15 cellular contexts compared by ENCODE assay signal in genomic region chrX:141220342-141221008, GRCh38. TPM values are rescaled to one million over a fixed set of nuclear protein-coding genes. Genes with fewer than 3 reads are reported as not detected.
DNase-seq lines count a peak whose midpoint lies in the region; ATAC-seq, FAIRE-seq and TF ChIP-seq lines count a peak whose summit lies in the region.
"Had no signal": no experiment of that assay in that cellular context is flagged by ENCODE, and none has a peak within 500 bp of the region (broad histone marks: within the 10 kb centered on the region; RNA-seq: fewer than 3 reads in every experiment).

No MANE protein-coding gene starts in this region.

- H3K27ac Mint-ChIP-seq in astrocyte (ENCODE audit: unreplicated experiment): peak overlapping the region; percentile 66

- H3K79me2 ChIP-seq in astrocyte (ENCODE audit: insufficient read depth, low read length): no peaks in the 10 kb centered on the region

- H3K4me3 Mint-ChIP-seq in astrocyte (ENCODE audit: unreplicated experiment): no peak overlapping the region

- no peaks in the 10 kb centered on the region for H4K20me1 ChIP-seq in astrocyte (ENCODE audit: insufficient read depth, low read length)

- H3K4me2 ChIP-seq in A549 (peak overlapping the region; percentile 85), astrocyte (ENCODE audit: low read length) (peak overlapping the region; percentile 22)

- TF ChIP-seq CTCF in A549 (IDR thresholded peaks at IDR 0.05): no peak
- TF ChIP-seq CTCF in astrocyte (IDR thresholded peaks at IDR 0.05; ENCODE audit: insufficient read depth, low read depth, low read length): no peak

- no peak overlapping the region for H3K9ac ChIP-seq in astrocyte (ENCODE audit: low read length)

- 5% methylated on average over 3 of the region's 3 CpGs for WGBS in A549 (ENCODE audit: missing lambda C conversion rate)

- H3K9me3 ChIP-seq in A549 (no peaks in the 10 kb centered on the region), astrocyte (ENCODE audit: insufficient read depth, low read depth, low read length) (no peaks in the 10 kb centered on the region)
- H3K9me3 ChIP-seq: right atrium auricular region had no signal

- H3K27ac ChIP-seq in A549 (peak overlapping the region; percentile 73 to 81), astrocyte (ENCODE audit: low read depth, low read length) (peak overlapping the region; percentile 47)
- H3K27ac ChIP-seq: right atrium auricular region, SK-N-MC had no signal

- H3K4me1 ChIP-seq in A549 (peaks cover 26% of the 10 kb centered on the region), astrocyte (ENCODE audit: insufficient read depth, low read length) (peaks cover 11% of the 10 kb centered on the region)
- H3K4me1 ChIP-seq: right atrium auricular region had no signal

- ATAC-seq in A549: peak; percentile 84 to 88
- ATAC-seq in HG03521 (IDR thresholded peaks at IDR 0.05; ENCODE audit: unreplicated experiment): no peak
- no peak for ATAC-seq in GM18867 (IDR thresholded peaks at IDR 0.05; ENCODE audit: unreplicated experiment)

- H2AFZ ChIP-seq in astrocyte (ENCODE audit: low read depth, low read length): no peak overlapping the region

- no peaks in the 10 kb centered on the region for H3K36me3 ChIP-seq in astrocyte (ENCODE audit: insufficient read depth, low read length)
- H3K36me3 ChIP-seq: right atrium auricular region had no signal

- no peaks in the 10 kb centered on the region for H3K27me3 Mint-ChIP-seq in astrocyte (ENCODE audit: low read depth, unreplicated experiment)

- FAIRE-seq in A549 (lab: Jason Lieb, UNC): peak; percentile 49
- FAIRE-seq in astrocyte (lab: Jason Lieb, UNC): peak; percentile 100
- FAIRE-seq: endometrium had no signal

- TF ChIP-seq EP300 in A549 (IDR thresholded peaks at IDR 0.05): no peak

- no peaks in the 10 kb centered on the region for H3K27me3 ChIP-seq in astrocyte (ENCODE audit: insufficient read depth, low read length)
- H3K27me3 ChIP-seq: right atrium auricular region had no signal

- POLR2A ChIA-PET in A549 (lab: Yijun Ruan, JAX): interaction anchor here (1.0 kb wide), 1 partner anchor 43 kb away, joined by 4 read pairs; the partner anchor contains the start of gene LDOC1

- H3K4me3 ChIP-seq in A549 (no peak overlapping the region), astrocyte (ENCODE audit: insufficient read depth, low read depth, low read length) (no peak overlapping the region)
- H3K4me3 ChIP-seq: right atrium auricular region, SK-N-MC had no signal

- CTCF ChIA-PET in A549 (lab: Yijun Ruan, JAX): interaction anchor here (0.6 kb wide), 1 partner anchor 302 kb away, joined by 3 read pairs; no protein-coding TSS in a partner anchor

- TF ChIP-seq RAD21 in A549 (conservative IDR thresholded peaks at IDR 0.05 in 1 of 2, IDR thresholded peaks at IDR 0.05 in 1 of 2): no peak

- peak; percentile 36 to 50 for DNase-seq in A549 (ENCODE audit: low read depth in 1 of 2, low spot score in 1 of 2)
- peak; percentile 11 for DNase-seq in HT-29 (ENCODE audit: low spot score)
- peak; percentile 79 for DNase-seq in astrocyte (ENCODE audit: low read depth)
- peak; percentile 26 for DNase-seq in hepatic stellate cell (ENCODE audit: low spot score)
- DNase-seq in activated T-cell treated with anti-CD3 and anti-CD28 coated beads, Interleukin-2, amount 50 U/mL, for 48 hours: no peak
- DNase-seq in occipital lobe (lab: John Stamatoyannopoulos, UW): no peak
- DNase-seq: activated CD4-positive, alpha-beta T cell treated with anti-CD3 and anti-CD28 coated beads, Interleukin-2, amount 50 U/mL, for 4 hours; activated naive CD4-positive, alpha-beta T cell; AML-193 had no signal

- H3K4me1 Mint-ChIP-seq in astrocyte (ENCODE audit: low read depth, unreplicated experiment): peaks cover 21% of the 10 kb centered on the region

- no peak for TF ChIP-seq POLR2A in A549 (IDR thresholded peaks at IDR 0.05; ENCODE audit: low read length)

- no peaks in the 10 kb centered on the region for H3K36me3 Mint-ChIP-seq in astrocyte (ENCODE audit: low read depth, unreplicated experiment)

- peaks cover 3% of the 10 kb centered on the region for H3K9me3 Mint-ChIP-seq in astrocyte (ENCODE audit: unreplicated experiment)

TF ChIP-seq in A549, 52 proteins besides CTCF, POLR2A, EP300 and RAD21:
- TF ChIP-seq FOSL2 (IDR thresholded peaks at IDR 0.05) (peak; percentile 81), FOSL2 (CRISPR knock-in tag; IDR thresholded peaks at IDR 0.05) (peak; percentile 84), EHF (CRISPR knock-in tag; IDR thresholded peaks at IDR 0.05) (no peak), HEYL (CRISPR knock-in tag; IDR thresholded peaks at IDR 0.05) (no peak), GATA3 (IDR thresholded peaks at IDR 0.05; ENCODE audit: borderline replicate concordance) (peak; percentile 29; the same call in 1 of the 2 replicates), JUNB (IDR thresholded peaks at IDR 0.05) (peak; percentile 73)

RNA-seq across cellular contexts. Expression of gene SPANXC, which starts 21.8 kb away (rescaled TPM):
- polyA plus RNA-seq in A549 (2011; rRNA removed) (0.39 and 0.40 TPM in 2 replicates), A549 (2017; fragmentation: RNase III; extraction: RNeasy Plus Mini Kit Qiagen cat#74134 plus additional on column Dnase treatment) (0.39 to 0.55 TPM in 2 of 3 replicates, not detected in the other)
- 0.66 and 1.5 TPM in 2 replicates for polyA plus RNA-seq in A549 (2012; cell fraction: cytosol; rRNA removed)
- not detected in 2 replicates for polyA plus RNA-seq in A549 (2012; cell fraction: nucleus; rRNA removed)
- polyA minus RNA-seq in A549 (2011; rRNA and poly(A)+ RNA removed): not detected in 2 replicates
- not detected in 2 replicates for total RNA-seq in HT-29 (2014; rRNA removed; shearing (Covaris generic))
- total RNA-seq in astrocyte (not detected in 2 replicates), occipital lobe (not detected)
- total RNA-seq: liver, right atrium auricular region had no signal
- polyA plus RNA-seq: liver had no signal

RNA-seq across cellular contexts. Expression of gene LDOC1, which starts 43.5 kb away (rescaled TPM):
- polyA plus RNA-seq in A549 (2011; rRNA removed): 13.9 and 20.7 TPM in 2 replicates
- 39.7 and 42.5 TPM in 2 replicates for polyA plus RNA-seq in A549 (2012; cell fraction: cytosol; rRNA removed)
- 47.4 and 52.1 TPM in 2 replicates for polyA plus RNA-seq in A549 (2012; cell fraction: nucleus; rRNA removed)
- polyA plus RNA-seq in A549 (2017; fragmentation: RNase III; extraction: RNeasy Plus Mini Kit Qiagen cat#74134 plus additional on column Dnase treatment): 59.9 to 76.3 TPM (median 65.0 TPM) in 3 replicates
- polyA minus RNA-seq in A549 (2011; rRNA and poly(A)+ RNA removed): 19.4 and 24.7 TPM in 2 replicates
- total RNA-seq in HT-29 (2014; rRNA removed; shearing (Covaris generic)): not detected in 2 replicates
- total RNA-seq in astrocyte: 46.9 and 49.9 TPM in 2 replicates
- 8.4 TPM for total RNA-seq in occipital lobe

Comparison
In these comparisons a context has a peak if more than half of its experiments do, and no peak if none do; other contexts are left out.
1. ATAC-seq: peak in A549 (2 of 2); none in HG03521 (single experiment) and GM18867 (single experiment).
2. DNase-seq: peak in A549 (2 of 2), HT-29 (single experiment), astrocyte (single experiment) and hepatic stellate cell (single experiment); none in activated T-cell treated with anti-CD3 and anti-CD28 coated beads, Interleukin-2, amount 50 U/mL, for 48 hours (0 of 2) and occipital lobe (single experiment).